ENCODE assay signal across 20 cellular contexts in the genomic region with DNA sequence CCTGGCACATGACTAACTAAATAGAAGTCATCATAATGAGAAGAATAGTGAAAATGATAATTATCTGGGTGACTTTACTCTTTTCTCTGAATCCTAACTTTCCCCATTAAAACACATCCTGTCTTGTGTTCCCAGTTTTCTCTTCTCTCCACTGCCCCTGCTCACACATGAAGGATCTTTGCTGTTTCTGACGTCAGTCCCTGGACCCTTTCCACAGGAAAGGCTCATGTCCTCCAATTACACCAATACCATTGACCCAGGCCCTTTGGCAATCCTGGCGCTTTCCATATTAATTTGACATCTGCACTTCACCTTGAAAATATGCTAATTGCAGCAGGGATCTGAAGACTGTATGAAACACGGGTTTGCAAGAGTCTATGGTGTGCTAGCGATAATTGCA.
DNase-seq lines count a peak whose midpoint lies in the region; ATAC-seq, FAIRE-seq and TF ChIP-seq lines count a peak whose summit lies in the region.
"Had no signal": no experiment of that assay in that cellular context is flagged by ENCODE, and none has a peak within 500 bp of the region (broad histone marks: within the 10 kb centered on the region; RNA-seq: fewer than 3 reads in every experiment).

No MANE protein-coding gene starts in this region.

- ATAC-seq in HepG2 = no peak
- no peak for ATAC-seq in right lobe of liver
- ATAC-seq: A549; CD8-positive, alpha-beta T cell; GM12878 had no signal

- no peak for TF ChIP-seq CTCF in HepG2 (CRISPR knock-in tag; IDR thresholded peaks at IDR 0.05)
- TF ChIP-seq CTCF in right lobe of liver (IDR thresholded peaks at IDR 0.05) = no peak

- no peak overlapping the region for H2AFZ ChIP-seq in HepG2 (ENCODE audit: low read length)

- in situ Hi-C loops in HepG2 (cut with HindIII; ENCODE audit: extremely low pct_ligation_motif_present, low pct_unique_long_range_greater_than_20kb) = no loop called here

- POLR2A ChIA-PET in HepG2 (lab: Yijun Ruan, JAX) = no interaction called here

- CTCF ChIA-PET in HepG2 (lab: Yijun Ruan, JAX; ENCODE audit: low intra/inter-chr PET ratio, low total read pairs) = no interaction called here

- no TSS peak for BruUV-seq in HepG2 (replicated peaks; lab: Mats Ljungman, UMichigan)

- no peak for TF ChIP-seq POLR2A in HepG2 (IDR thresholded peaks at IDR 0.05; ENCODE audit: insufficient read depth in 1 of 2, low read depth in 2 of 2, low read length in 2 of 2)
- TF ChIP-seq POLR2A in right lobe of liver (IDR thresholded peaks at IDR 0.05) = no peak

- H3K4me1 ChIP-seq in HepG2 (ENCODE audit: insufficient read depth, low read length) (no peaks in the 10 kb centered on the region), right lobe of liver (no peaks in the 10 kb centered on the region)
- H3K4me1 ChIP-seq: A549; BLaER1 treated with 17β-estradiol and CSF1 and Interleukin-3, amounts not matched to agents 10 nM and 100 nM; Caco-2 had no signal

- FAIRE-seq in HepG2 (lab: Jason Lieb, UNC) = no peak
- FAIRE-seq: A549, D721Med, GM12878, GM12892, GM18507 had no signal

- TF ChIP-seq EP300 in HepG2 (IDR thresholded peaks at IDR 0.05; ENCODE audit: low read depth in 2 of 2, low read length in 2 of 2) (no peak), HepG2 (CRISPR knock-in tag; IDR thresholded peaks at IDR 0.05; ENCODE audit: borderline replicate concordance) (no peak)

- 7% methylated on average over 4 of the region's 4 CpGs for WGBS in HepG2 (ENCODE audit: low lambda C conversion rate)
- WGBS in right lobe of liver (ENCODE audit: insufficient coverage, low coverage, low lambda C conversion rate, missing lambda C conversion rate) = 63% methylated on average over 4 of the region's 4 CpGs

- H4K20me1 ChIP-seq in HepG2 (ENCODE audit: insufficient read depth, low read length) = no peaks in the 10 kb centered on the region
- H4K20me1 ChIP-seq: BLaER1 treated with 17β-estradiol and CSF1 and Interleukin-3, amounts not matched to agents 10 nM and 100 nM had no signal

- TF ChIP-seq RAD21 in HepG2 (CRISPR knock-in tag; IDR thresholded peaks at IDR 0.05) = no peak

- H3K36me3 ChIP-seq in HepG2 (replicated peaks in 1 of 2; ENCODE audit: control insufficient read depth in 1 of 2, insufficient read depth in 2 of 2, low read length in 2 of 2) (no peaks in the 10 kb centered on the region), right lobe of liver (no peaks in the 10 kb centered on the region)
- H3K36me3 ChIP-seq: BLaER1 treated with 17β-estradiol and CSF1 and Interleukin-3, amounts not matched to agents 10 nM and 100 nM had no signal

- no peak overlapping the region for H3K4me3 ChIP-seq in HepG2 (replicated peaks in 1 of 3; ENCODE audit: insufficient read depth in 1 of 3, low read depth in 2 of 3, low read length in 3 of 3)
- H3K4me3 ChIP-seq in right lobe of liver = no peak overlapping the region
- H3K4me3 ChIP-seq: A549; BLaER1 treated with 17β-estradiol and CSF1 and Interleukin-3, amounts not matched to agents 10 nM and 100 nM; GM12878 had no signal

- H3K4me2 ChIP-seq in HepG2 (ENCODE audit: low read depth, low read length) = no peak overlapping the region
- H3K4me2 ChIP-seq: A549; BLaER1 treated with 17β-estradiol and CSF1 and Interleukin-3, amounts not matched to agents 10 nM and 100 nM had no signal

- DNase-seq in DMS 273 (lab: John Stamatoyannopoulos, UW; ENCODE audit: unreplicated experiment) (peak; percentile 1), DMS 273 treated with DMSO at 0.1 percent for 48 hours (lab: John Stamatoyannopoulos, UW) (no peak), HepG2 (ENCODE audit: low spot score) (no peak), right lobe of liver (no peak)
- no peak for DNase-seq in activated naive CD4-positive, alpha-beta T cell (lab: John Stamatoyannopoulos, UW)
- DNase-seq: AML-193; Caco-2; Calu3; CD4-positive, alpha-beta T cell; CD8-positive, alpha-beta T cell; DMS79 treated with DMSO at 0.1 percent for 48 hours; GDM1 had no signal

- no peak overlapping the region for H3K27ac ChIP-seq in HepG2 (ENCODE audit: extremely low read length, insufficient read depth, low read length)
- no peak overlapping the region for H3K27ac ChIP-seq in right lobe of liver
- H3K27ac ChIP-seq: 22Rv1; A549; BLaER1 treated with 17β-estradiol and CSF1 and Interleukin-3, amounts not matched to agents 10 nM and 100 nM; C4-2B had no signal

- no peaks in the 10 kb centered on the region for H3K79me2 ChIP-seq in HepG2 (ENCODE audit: insufficient read depth, low read length)

- H3K27me3 ChIP-seq in HepG2 (ENCODE audit: control insufficient read depth in 1 of 2, insufficient read depth in 2 of 2, low read length in 2 of 2) (no peaks in the 10 kb centered on the region), right lobe of liver (no peaks in the 10 kb centered on the region)
- H3K27me3 ChIP-seq: BLaER1 treated with 17β-estradiol and CSF1 and Interleukin-3, amounts not matched to agents 10 nM and 100 nM had no signal

- no peak overlapping the region for H3K9ac ChIP-seq in HepG2 (ENCODE audit: insufficient read depth, low read depth, low read length)
- H3K9ac ChIP-seq: BLaER1 treated with 17β-estradiol and CSF1 and Interleukin-3, amounts not matched to agents 10 nM and 100 nM had no signal

- H3K9me3 ChIP-seq in HepG2 (ENCODE audit: low read length) (no peaks in the 10 kb centered on the region), right lobe of liver (no peaks in the 10 kb centered on the region)
- H3K9me3 ChIP-seq: A549; BLaER1 treated with 17β-estradiol and CSF1 and Interleukin-3, amounts not matched to agents 10 nM and 100 nM; Caco-2 had no signal

- intact Hi-C loops in HepG2 (cut with micrococcal nuclease; ENCODE audit: unreplicated experiment) (no loop called here), right lobe of liver (cut with DNase I) (no loop called here)

TF ChIP-seq in HepG2, 621 proteins besides CTCF, POLR2A, EP300 and RAD21:
- TF ChIP-seq TBP (CRISPR knock-in tag; IDR thresholded peaks at IDR 0.05) (no peak), CREB1 (IDR thresholded peaks at IDR 0.05) (peak; percentile 72), CREB1 (CRISPR knock-in tag; IDR thresholded peaks at IDR 0.05) (no peak)
